Comparison of ENCODE assay signal across 9 cellular contexts in genomic region chr18:36179562-36180334, GRCh38. TPM values are rescaled to one million over a fixed set of nuclear protein-coding genes. Genes with fewer than 3 reads are reported as not detected.
DNase-seq lines count a peak whose midpoint lies in the region; ATAC-seq and TF ChIP-seq lines count a peak whose summit lies in the region.
"Had no signal": no experiment of that assay in that cellular context is flagged by ENCODE, and none has a peak within 500 bp of the region (broad histone marks: within the 10 kb centered on the region; RNA-seq: fewer than 3 reads in every experiment).

No MANE protein-coding gene starts in this region.

- TF ChIP-seq CTCF in AG09319 (IDR thresholded peaks at IDR 0.05; ENCODE audit: low read depth, low read length) (no peak), LNCaP clone FGC (IDR thresholded peaks at IDR 0.05; ENCODE audit: control insufficient read depth, extremely low read depth, insufficient read depth) (no peak), colonic mucosa (IDR thresholded peaks at IDR 0.05) (no peak)

- in situ Hi-C loops in HAP-1 (cut with MboI; ENCODE audit: low sequenced_read_pairs), result no loop called here

- H3K4me1 ChIP-seq in colonic mucosa (peaks cover 5% of the 10 kb centered on the region), muscle layer of duodenum (ENCODE audit: control insufficient read depth in 1 of 2, insufficient read depth in 2 of 2, low read length in 2 of 2) (peaks cover 0 to 4% of the 10 kb centered on the region in 2 donors), HAP-1 (no peaks in the 10 kb centered on the region)

- no peak overlapping the region for H3K27ac ChIP-seq in colonic mucosa
- peak overlapping the region; percentile 26 for H3K27ac ChIP-seq in muscle layer of duodenum (ENCODE audit: low read length)
- H3K27ac ChIP-seq: HL-60 had no signal

- no peaks in the 10 kb centered on the region for H3K36me3 ChIP-seq in colonic mucosa
- H3K36me3 ChIP-seq in muscle layer of duodenum (ENCODE audit: control insufficient read depth in 1 of 2, insufficient read depth in 2 of 2, low read length in 2 of 2), result peaks cover 21 to 24% of the 10 kb centered on the region in 2 donors
- peaks cover 20% of the 10 kb centered on the region for H3K36me3 ChIP-seq in HAP-1 (replicated peaks)

- intact Hi-C loops in colonic mucosa (cut with DNase I), result loop anchor here (5.0 to 10.0 kb wide), 2 partner anchors 47 to 105 kb away; no protein-coding TSS in a partner anchor

- ATAC-seq in HG03354 (IDR thresholded peaks at IDR 0.05; ENCODE audit: poor library complexity, severe bottlenecking, unreplicated experiment), result no peak

- no peak overlapping the region for H3K4me3 ChIP-seq in LNCaP clone FGC (ENCODE audit: low read depth, low read length)
- no peak overlapping the region for H3K4me3 ChIP-seq in colonic mucosa
- no peak overlapping the region for H3K4me3 ChIP-seq in muscle layer of duodenum (ENCODE audit: low read depth in 1 of 2, low read length in 2 of 2)
- no peak overlapping the region for H3K4me3 ChIP-seq in HAP-1

- no peaks in the 10 kb centered on the region for H3K27me3 ChIP-seq in colonic mucosa
- no peaks in the 10 kb centered on the region for H3K27me3 ChIP-seq in muscle layer of duodenum (ENCODE audit: low read depth, low read length)
- no peaks in the 10 kb centered on the region for H3K27me3 ChIP-seq in HAP-1 (ENCODE audit: low read depth)

- DNase-seq in AG09319 (ENCODE audit: extremely low read depth, low read depth) (peak; percentile 81), LNCaP clone FGC (ENCODE audit: low read depth) (peak; percentile 31), colonic mucosa (peak; percentile 63), HAP-1 (ENCODE audit: low spot score in 2 of 2) (no peak), epidermal melanocyte (ENCODE audit: insufficient read length, low spot score) (no peak)
- no peak for DNase-seq in stimulated activated naive CD4-positive, alpha-beta T cell (lab: John Stamatoyannopoulos, UW)

- no peaks in the 10 kb centered on the region for H3K9me3 ChIP-seq in colonic mucosa
- no peaks in the 10 kb centered on the region for H3K9me3 ChIP-seq in muscle layer of duodenum (ENCODE audit: control insufficient read depth in 1 of 2, low read length in 2 of 2)
- no peaks in the 10 kb centered on the region for H3K9me3 ChIP-seq in HAP-1

- no peak overlapping the region for H3K9ac ChIP-seq in colonic mucosa (ENCODE audit: low read depth in 2 of 2, low read length in 2 of 2)

RNA-seq across cellular contexts. Expression of gene MOCOS, which starts 7.5 kb away (rescaled TPM):
- total RNA-seq in colonic mucosa, result 10 to 100 TPM in 1 of 2 donors, 1 to 10 TPM in 1; 6.8 to 10.0 TPM

RNA-seq across cellular contexts. Expression of gene ELP2, which starts 50.0 kb away (rescaled TPM):
- total RNA-seq in colonic mucosa, result 10 to 100 TPM; 48.3 to 51.6 TPM

RNA-seq across cellular contexts. Expression of gene SLC39A6, which starts 50.6 kb away (rescaled TPM):
- total RNA-seq in colonic mucosa, result 10 to 100 TPM in 1 of 2 donors, 1 to 10 TPM in 1; 9.9 to 15.3 TPM

Comparison
In these comparisons a context has a peak if more than half of its experiments do, and no peak if none do; other contexts are left out.
1. DNase-seq: peak in AG09319 (single experiment), LNCaP clone FGC (single experiment) and colonic mucosa (single experiment); none in HAP-1 (0 of 2), stimulated activated naive CD4-positive, alpha-beta T cell (0 of 6) and epidermal melanocyte (single experiment).